Comparison of ENCODE assay signal across 8 cellular contexts in the genomic region with DNA sequence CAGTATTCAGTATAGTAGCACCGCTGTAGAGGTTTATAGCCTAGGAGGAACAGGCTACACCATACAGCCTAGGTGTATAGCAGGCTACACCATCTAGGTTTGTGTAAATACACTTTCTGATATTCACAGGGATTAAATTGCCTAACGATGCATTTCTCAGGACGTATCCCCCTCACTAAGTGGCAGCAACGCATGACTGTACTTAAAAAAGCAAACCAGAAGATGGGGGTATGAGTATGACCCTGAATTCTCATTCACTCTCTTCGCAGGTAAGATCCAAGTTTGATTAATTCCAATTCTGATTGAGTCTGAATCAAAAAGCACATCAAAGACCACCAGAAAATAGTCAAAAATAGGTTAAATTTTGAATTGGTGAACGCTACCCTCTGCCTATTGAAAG. TPM values are rescaled to one million over a fixed set of nuclear protein-coding genes. Genes with fewer than 3 reads are reported as not detected.
DNase-seq lines count a peak whose midpoint lies in the region; ATAC-seq and TF ChIP-seq lines count a peak whose summit lies in the region.

No MANE protein-coding gene starts in this region.

- intact Hi-C loops in CD4-positive, alpha-beta T cell (cut with DNase I, micrococcal nuclease): loop anchor here in 1 of 2 experiments (5.0 to 10.0 kb wide), 4 partner anchors 865 to 1325 kb away; a partner anchor contains a TSS

- H3K9me3 ChIP-seq in CD4-positive, alpha-beta T cell (ENCODE audit: control insufficient read depth, low read length): no peaks in the 10 kb centered on the region
- no peaks in the 10 kb centered on the region; the same call in 1 of the 2 replicates for H3K9me3 ChIP-seq in MG63

- no peak for TF ChIP-seq CTCF in CD4-positive, alpha-beta T cell (IDR thresholded peaks at IDR 0.05)
- no peak for TF ChIP-seq CTCF in choroid plexus epithelial cell (conservative IDR thresholded peaks at IDR 0.05; ENCODE audit: low read depth, low read length)
- no peak for TF ChIP-seq CTCF in nephron progenitor cell (IDR thresholded peaks at IDR 0.05)

- no peaks in the 10 kb centered on the region for H3K27me3 ChIP-seq in CD4-positive, alpha-beta T cell (ENCODE audit: control insufficient read depth, insufficient read depth, low read length)
- H3K27me3 ChIP-seq in MG63: no peaks in the 10 kb centered on the region

- H3K4me3 ChIP-seq in MG63: peak overlapping the region; percentile 85
- peak overlapping the region; percentile 99 for H3K4me3 ChIP-seq in choroid plexus epithelial cell (ENCODE audit: low read depth, low read length)

- H3K4me3 Mint-ChIP-seq in CD4-positive, alpha-beta T cell: peak overlapping the region; percentile 97
- H3K4me3 Mint-ChIP-seq in nephron progenitor cell: peak overlapping the region; percentile 96

- H3K27ac ChIP-seq in CD4-positive, alpha-beta T cell (ENCODE audit: low read depth, low read length): no peak overlapping the region

- CTCF ChIA-PET in CD4-positive, alpha-beta T cell (lab: Charles Lee): no interaction called here

- H3K36me3 Mint-ChIP-seq in CD4-positive, alpha-beta T cell (ENCODE audit: low read depth): peaks cover 35% of the 10 kb centered on the region
- H3K36me3 Mint-ChIP-seq in nephron progenitor cell (ENCODE audit: low read depth): peaks cover 36% of the 10 kb centered on the region

- no peak for DNase-seq in CD4-positive, alpha-beta T cell
- no peak for DNase-seq in MG63
- DNase-seq in choroid plexus epithelial cell (ENCODE audit: low read depth): no peak
- DNase-seq in nephron progenitor cell: no peak
- no peak for DNase-seq in central memory CD4-positive, alpha-beta T cell
- no peak for DNase-seq in SK-N-DZ (ENCODE audit: low spot score)
- DNase-seq in activated effector memory CD4-positive, alpha-beta T cell treated with anti-CD3 and anti-CD28 coated beads, Interleukin-2, amount 50 U/mL, for 16 hours: no peak
- no peak for DNase-seq in effector CD4-positive, alpha-beta T cell

- POLR2A ChIA-PET in CD4-positive, alpha-beta T cell (lab: Charles Lee): no interaction called here

- peaks cover 13% of the 10 kb centered on the region for H3K27me3 Mint-ChIP-seq in CD4-positive, alpha-beta T cell
- H3K27me3 Mint-ChIP-seq in nephron progenitor cell (ENCODE audit: low read depth, poor library complexity): peaks cover 7% of the 10 kb centered on the region

- H3K4me1 Mint-ChIP-seq in CD4-positive, alpha-beta T cell (ENCODE audit: low read depth): peaks cover 55% of the 10 kb centered on the region
- H3K4me1 Mint-ChIP-seq in nephron progenitor cell: peaks cover 27% of the 10 kb centered on the region

- peaks cover 23% of the 10 kb centered on the region for H3K36me3 ChIP-seq in MG63

- no peak for ATAC-seq in CD4-positive, alpha-beta T cell (ENCODE audit: poor library complexity)

- peak overlapping the region; percentile 94 for H3K27ac Mint-ChIP-seq in CD4-positive, alpha-beta T cell
- no peak overlapping the region for H3K27ac Mint-ChIP-seq in nephron progenitor cell

- no peaks in the 10 kb centered on the region for H3K9me3 Mint-ChIP-seq in CD4-positive, alpha-beta T cell
- peaks cover 40% of the 10 kb centered on the region for H3K9me3 Mint-ChIP-seq in nephron progenitor cell

RNA-seq across cellular contexts. Expression of a gene that starts 1.0 kb away (rescaled TPM):
- 1 to 10 TPM; 7.7 to 9.3 TPM for total RNA-seq in CD4-positive, alpha-beta T cell
- total RNA-seq in MG63 (2014; rRNA removed; shearing (Covaris generic); ENCODE audit: low replicate concordance): 20.9 and 33.6 TPM in 2 replicates
- 20.5 and 25.1 TPM in 2 replicates for polyA plus RNA-seq in SK-N-DZ (2014; cell fraction: cytosol; rRNA removed)
- 17.0 and 27.7 TPM in 2 replicates for polyA plus RNA-seq in SK-N-DZ (2014; cell fraction: nucleus; rRNA removed)
